10 cellular contexts compared by ENCODE assay signal in genomic region chr1:170494369-170494768, GRCh38. TPM values are rescaled to one million over a fixed set of nuclear protein-coding genes. Genes with fewer than 3 reads are reported as not detected.
DNase-seq lines count a peak whose midpoint lies in the region; ATAC-seq and TF ChIP-seq lines count a peak whose summit lies in the region.
"Had no signal": no experiment of that assay in that cellular context is flagged by ENCODE, and none has a peak within 500 bp of the region (broad histone marks: within the 10 kb centered on the region; RNA-seq: fewer than 3 reads in every experiment).

No MANE protein-coding gene starts in this region.

- no peak overlapping the region for H3K4ac ChIP-seq in neuronal stem cell (ENCODE audit: low read length)

- no TSS peak for BruUV-seq in mammary epithelial cell (replicated peaks; lab: Mats Ljungman, UMichigan)

- no peaks in the 10 kb centered on the region for H4K20me1 ChIP-seq in mammary epithelial cell (ENCODE audit: insufficient read depth, low read length)

- no peak overlapping the region for H3K4me3 Mint-ChIP-seq in activated naive CD8-positive, alpha-beta T cell treated with anti-CD3 and anti-CD28 coated beads for 36 hours
- H3K4me3 Mint-ChIP-seq: activated T-cell treated with anti-CD3 and anti-CD28 coated beads, Interleukin-2, amount 50 U/mL, for 72 hours had no signal

- no peak overlapping the region for H2BK120ac ChIP-seq in neuronal stem cell (ENCODE audit: low read depth, low read length)

- no peak overlapping the region for H3K18ac ChIP-seq in neuronal stem cell (ENCODE audit: low read length)

- H3K27me3 Mint-ChIP-seq in activated naive CD8-positive, alpha-beta T cell treated with anti-CD3 and anti-CD28 coated beads for 36 hours = peaks cover 24% of the 10 kb centered on the region

- in situ Hi-C loops in mammary epithelial cell (cut with MboI; ENCODE audit: low sequenced_read_pairs in 2 of 2) = no loop called here

- dilution Hi-C loops in mammary epithelial cell (cut with HindIII; ENCODE audit: low sequenced_read_pairs) = no loop called here

- DNase-seq in Ammon's horn (ENCODE audit: low spot score) = peak; percentile 7
- peak; percentile 2 for DNase-seq in MG63
- peak; percentile 48 for DNase-seq in mammary epithelial cell
- DNase-seq in left lobe of liver (ENCODE audit: low spot score) = no peak
- DNase-seq in NCI-H2196 (lab: John Stamatoyannopoulos, UW; ENCODE audit: unreplicated experiment) = no peak
- DNase-seq in neuronal stem cell (ENCODE audit: low spot score) = no peak
- DNase-seq in activated naive CD8-positive, alpha-beta T cell treated with anti-CD3 and anti-CD28 coated beads for 36 hours = no peak
- DNase-seq: activated T-cell treated with anti-CD3 and anti-CD28 coated beads, Interleukin-2, amount 50 U/mL, for 72 hours; stimulated activated CD4-positive, alpha-beta T cell treated with anti-CD3 and anti-CD28 coated beads, Interleukin-4, amount 100 ng/mL, for 4 hours had no signal

- no peak overlapping the region for H4K8ac ChIP-seq in neuronal stem cell (ENCODE audit: low read depth, low read length)

- CTCF ChIA-PET in mammary epithelial cell (lab: Charles Lee; ENCODE audit: low non-redundant PET) = no interaction called here

- peaks cover 6% of the 10 kb centered on the region for H3K4me1 Mint-ChIP-seq in activated naive CD8-positive, alpha-beta T cell treated with anti-CD3 and anti-CD28 coated beads for 36 hours

- H3K27me3 ChIP-seq in MG63 = no peaks in the 10 kb centered on the region
- H3K27me3 ChIP-seq in mammary epithelial cell (ENCODE audit: insufficient read depth, low read length) = no peaks in the 10 kb centered on the region
- H3K27me3 ChIP-seq in neuronal stem cell (ENCODE audit: control insufficient read depth in 3 of 3, insufficient read depth in 3 of 3, low read depth in 1 of 3, low read length in 3 of 3) = no peaks in the 10 kb centered on the region

- H4K91ac ChIP-seq in neuronal stem cell (ENCODE audit: low read depth, low read length, poor library complexity) = no peak overlapping the region

- no peak overlapping the region for H2BK15ac ChIP-seq in neuronal stem cell (ENCODE audit: low read length)

- no peak overlapping the region for H3K27ac Mint-ChIP-seq in activated naive CD8-positive, alpha-beta T cell treated with anti-CD3 and anti-CD28 coated beads for 36 hours
- H3K27ac Mint-ChIP-seq: activated T-cell treated with anti-CD3 and anti-CD28 coated beads, Interleukin-2, amount 50 U/mL, for 72 hours had no signal

- peak overlapping the region; percentile 77 for H2AFZ ChIP-seq in mammary epithelial cell (ENCODE audit: low read depth, low read length)
- no peak overlapping the region for H2AFZ ChIP-seq in neuronal stem cell (ENCODE audit: low read length)

- no peaks in the 10 kb centered on the region for H3K79me2 ChIP-seq in mammary epithelial cell (ENCODE audit: insufficient read depth, low read length)

- H2BK12ac ChIP-seq in neuronal stem cell (ENCODE audit: low read length) = no peak overlapping the region

- no peak for TF ChIP-seq CTCF in mammary epithelial cell (conservative IDR thresholded peaks at IDR 0.05 in 1 of 2, IDR thresholded peaks at IDR 0.05 in 1 of 2; ENCODE audit: extremely low read depth in 1 of 2, insufficient read depth in 1 of 2, low read depth in 1 of 2, low read length in 2 of 2)

- H3K4me3 ChIP-seq in MG63 (no peak overlapping the region), mammary epithelial cell (replicated peaks in 1 of 3; ENCODE audit: insufficient read depth in 1 of 3, low read depth in 2 of 3, low read length in 3 of 3) (no peak overlapping the region), neuronal stem cell (ENCODE audit: low read length in 2 of 2) (no peak overlapping the region)

- no peak overlapping the region for H3K14ac ChIP-seq in neuronal stem cell (ENCODE audit: low read length)

- H3K27ac ChIP-seq in mammary epithelial cell (ENCODE audit: insufficient read depth, low read depth, low read length) (no peak overlapping the region), neuronal stem cell (replicated peaks; ENCODE audit: low read length) (no peak overlapping the region)

- no peak overlapping the region for H2AK5ac ChIP-seq in neuronal stem cell (ENCODE audit: low read depth, low read length)

- intact Hi-C loops in mammary epithelial cell (cut with micrococcal nuclease) = no loop called here

- no peak overlapping the region for H2BK5ac ChIP-seq in neuronal stem cell (ENCODE audit: low read length)

- no peak overlapping the region for H3K23ac ChIP-seq in neuronal stem cell (ENCODE audit: low read depth, low read length, poor library complexity)

- H3K4me2 ChIP-seq in mammary epithelial cell (ENCODE audit: insufficient read depth, low read depth, low read length) (peak overlapping the region; percentile 54), neuronal stem cell (ENCODE audit: insufficient read depth, low read length, poor library complexity, severe bottlenecking) (no peak overlapping the region)

- peak; percentile 44 for ATAC-seq in left lobe of liver
- no peak for ATAC-seq in HG02588 (IDR thresholded peaks at IDR 0.05; ENCODE audit: unreplicated experiment)
- ATAC-seq: activated T-cell treated with anti-CD3 and anti-CD28 coated beads, Interleukin-2, amount 50 U/mL, for 72 hours had no signal

- no peaks in the 10 kb centered on the region for H3K36me3 Mint-ChIP-seq in activated naive CD8-positive, alpha-beta T cell treated with anti-CD3 and anti-CD28 coated beads for 36 hours

- H3K36me3 ChIP-seq in MG63 (no peaks in the 10 kb centered on the region), mammary epithelial cell (ENCODE audit: insufficient read depth, low read length) (no peaks in the 10 kb centered on the region), neuronal stem cell (replicated peaks in 1 of 2; ENCODE audit: control insufficient read depth in 2 of 2, insufficient read depth in 2 of 2, low read length in 2 of 2) (no peaks in the 10 kb centered on the region)

- H3K9me3 Mint-ChIP-seq in activated naive CD8-positive, alpha-beta T cell treated with anti-CD3 and anti-CD28 coated beads for 36 hours = no peaks in the 10 kb centered on the region
- H3K9me3 Mint-ChIP-seq: activated T-cell treated with anti-CD3 and anti-CD28 coated beads, Interleukin-2, amount 50 U/mL, for 72 hours had no signal

- H3K9ac ChIP-seq in mammary epithelial cell (ENCODE audit: insufficient read depth, low read length) (no peak overlapping the region), neuronal stem cell (ENCODE audit: low read depth, low read length, poor library complexity) (no peak overlapping the region)

- H3K79me1 ChIP-seq in neuronal stem cell (ENCODE audit: low read depth, low read length) = no peaks in the 10 kb centered on the region

- H3K9me3 ChIP-seq in MG63 (no peaks in the 10 kb centered on the region), mammary epithelial cell (replicated peaks; ENCODE audit: insufficient read depth, low read length) (no peaks in the 10 kb centered on the region), neuronal stem cell (replicated peaks in 1 of 2; ENCODE audit: control insufficient read depth in 2 of 2, insufficient read depth in 1 of 2, low read depth in 1 of 2, low read length in 2 of 2) (no peaks in the 10 kb centered on the region)

- WGBS in mammary epithelial cell (ENCODE audit: low coverage, missing lambda C conversion rate) = 6% methylated on average over 3 of the region's 3 CpGs
- no CpG with 5 or more reads among the region's 3 CpGs for WGBS in neuronal stem cell (ENCODE audit: extremely low coverage in 2 of 2, insufficient read length in 2 of 2, insufficient replicate concordance in 1 of 2), 2 donors

- H3K4me1 ChIP-seq in mammary epithelial cell (ENCODE audit: insufficient read depth, low read length) = peaks cover 12% of the 10 kb centered on the region
- no peaks in the 10 kb centered on the region for H3K4me1 ChIP-seq in neuronal stem cell (ENCODE audit: control insufficient read depth in 2 of 2, insufficient read depth in 1 of 2, low read depth in 1 of 2, low read length in 2 of 2)

RNA-seq across cellular contexts. Expression of gene GORAB, which starts 37.6 kb away (rescaled TPM):
- 5.0 and 11.3 TPM in 2 replicates for total RNA-seq in MG63 (2014; rRNA removed; shearing (Covaris generic); ENCODE audit: low replicate concordance)
- total RNA-seq in mammary epithelial cell = 1 to 10 TPM; 8.3 to 9.2 TPM
- polyA plus RNA-seq in mammary epithelial cell = 4.1 TPM
- 35.5 TPM for polyA minus RNA-seq in mammary epithelial cell
- 3.4 TPM for total RNA-seq in left lobe of liver
- polyA plus RNA-seq in neuronal stem cell (2013, experiment 1 of 2) = 9.8 TPM
- 10.5 TPM for polyA plus RNA-seq in neuronal stem cell (2013, experiment 2 of 2)
- total RNA-seq in activated naive CD8-positive, alpha-beta T cell treated with anti-CD3 and anti-CD28 coated beads for 36 hours = 10 to 100 TPM; 11.4 to 13.6 TPM

Comparison
In these comparisons a context has a peak if more than half of its experiments do, and no peak if none do; other contexts are left out.
1. DNase-seq: peak in Ammon's horn (single experiment), MG63 (single experiment) and mammary epithelial cell (single experiment); none in left lobe of liver (single experiment), NCI-H2196 (single experiment), neuronal stem cell (single experiment) and activated naive CD8-positive, alpha-beta T cell treated with anti-CD3 and anti-CD28 coated beads for 36 hours (single experiment).